Comparison of ENCODE assay signal across 8 cellular contexts in genomic region chr6:25278914-25279747, GRCh38. TPM values are rescaled to one million over a fixed set of nuclear protein-coding genes. Genes with fewer than 3 reads are reported as not detected.
DNase-seq lines count a peak whose midpoint lies in the region; ATAC-seq and TF ChIP-seq lines count a peak whose summit lies in the region.

Gene CARMIL1, plus strand, starts transcription at chr6:25279374. Its CDS starts 422 bp downstream, at chr6:25279796.

- H3K4me1 Mint-ChIP-seq in CD4-positive, alpha-beta T cell (ENCODE audit: low read depth) = peaks cover 47% of the 10 kb centered on the region

- peak within 1 kb of the TSS; percentile 93 for H3K4me2 ChIP-seq in mesenchymal stem cell (ENCODE audit: low read length, poor library complexity, severe bottlenecking)

- POLR2A ChIA-PET in CD4-positive, alpha-beta T cell (lab: Charles Lee) = interaction anchor here (0.6 to 3.2 kb wide), 13 partner anchors 13 to 338 kb away, joined by 3 to 34 read pairs (median 3); no protein-coding TSS in a partner anchor

- H2BK120ac ChIP-seq in mesenchymal stem cell (ENCODE audit: low read depth, low read length) = no peak within 1 kb of the TSS

- peak within 1 kb of the TSS; percentile 93 for H3K9ac ChIP-seq in mesenchymal stem cell (ENCODE audit: low read length)

- H3K27ac ChIP-seq in CD4-positive, alpha-beta T cell (ENCODE audit: low read depth, low read length) = peak within 1 kb of the TSS; percentile 53
- H3K27ac ChIP-seq in effector memory CD4-positive, alpha-beta T cell (ENCODE audit: insufficient read depth, low read length, poor library complexity, severe bottlenecking) = peak within 1 kb of the TSS; percentile 59
- peak within 1 kb of the TSS; percentile 43 for H3K27ac ChIP-seq in mesenchymal stem cell (ENCODE audit: low read length, poor library complexity, severe bottlenecking)

- peaks cover 11% of the 10 kb centered on the region for H3K79me1 ChIP-seq in mesenchymal stem cell (replicated peaks; ENCODE audit: low read length, poor library complexity, severe bottlenecking)

- peaks cover 9% of the 10 kb centered on the region for H3K4me1 ChIP-seq in effector memory CD4-positive, alpha-beta T cell (ENCODE audit: control insufficient read depth, insufficient read depth, low read length, poor library complexity, severe bottlenecking)
- peaks cover 4% of the 10 kb centered on the region for H3K4me1 ChIP-seq in mesenchymal stem cell (ENCODE audit: control insufficient read depth, insufficient read depth, low read depth, low read length)

- H3K14ac ChIP-seq in mesenchymal stem cell (ENCODE audit: low read length in 2 of 2) = peak within 1 kb of the TSS; percentile 64 to 87

- CTCF ChIA-PET in CD4-positive, alpha-beta T cell (lab: Charles Lee) = interaction anchor here (0.7 to 4.5 kb wide), 10 partner anchors 8 to 323 kb away, joined by 3 to 27 read pairs (median 4); no protein-coding TSS in a partner anchor

- peak within 1 kb of the TSS; percentile 97 for H2BK5ac ChIP-seq in mesenchymal stem cell (ENCODE audit: low read depth, low read length, poor library complexity, severe bottlenecking)

- peak; percentile 75 for TF ChIP-seq CTCF in CD4-positive, alpha-beta T cell (IDR thresholded peaks at IDR 0.05)

- H3K9me3 Mint-ChIP-seq in CD4-positive, alpha-beta T cell = no peaks in the 10 kb centered on the region

- peak within 1 kb of the TSS; percentile 89 for H3K4me3 ChIP-seq in effector memory CD4-positive, alpha-beta T cell (ENCODE audit: insufficient read depth, low read depth, low read length, poor library complexity, severe bottlenecking)
- peak within 1 kb of the TSS; percentile 71 to 98 for H3K4me3 ChIP-seq in mesenchymal stem cell (ENCODE audit: insufficient read depth in 1 of 2, low read depth in 1 of 2, low read length in 2 of 2)

- DNase-seq in CD4-positive, alpha-beta T cell = peak; percentile 44 to 72 (median 58)
- DNase-seq in NCI-H774 (lab: John Stamatoyannopoulos, UW) = peak; percentile 82
- DNase-seq in activated CD8-positive, alpha-beta memory T cell treated with anti-CD3 and anti-CD28 coated beads for 24 hours = peak; percentile 87
- peak; percentile 53 to 56 (median 56) for DNase-seq in effector memory CD4-positive, alpha-beta T cell
- DNase-seq in mesenchymal stem cell = peak; percentile 75
- peak; percentile 26 for DNase-seq in stimulated activated CD8-positive, alpha-beta memory T cell treated with anti-CD3 and anti-CD28 coated beads, Interleukin-12 subunit alpha, Interleukin-12 subunit beta, amount 100 ng/mL, for 24 hours (ENCODE audit: extremely low read depth)

- peak within 1 kb of the TSS; percentile 86 for H2AFZ ChIP-seq in mesenchymal stem cell (ENCODE audit: low read depth, low read length)

- intact Hi-C loops in CD4-positive, alpha-beta T cell (cut with DNase I, micrococcal nuclease) = loop anchor here (1.0 to 5.0 kb wide), 3 partner anchors 88 to 211 kb away; no protein-coding TSS in a partner anchor

- H3K18ac ChIP-seq in mesenchymal stem cell (ENCODE audit: low read depth in 1 of 2, low read length in 2 of 2) = peak within 1 kb of the TSS; percentile 74 to 81

- H2BK12ac ChIP-seq in mesenchymal stem cell (ENCODE audit: low read length in 2 of 2) = peak within 1 kb of the TSS in 1 of 2 experiments; percentile 66

- under 1% methylated on average over 51 of the region's 81 CpGs for WGBS in mesenchymal stem cell

- no peaks in the 10 kb centered on the region for H3K36me3 ChIP-seq in effector memory CD4-positive, alpha-beta T cell (ENCODE audit: control insufficient read depth, insufficient read depth, low read length)
- no peaks in the 10 kb centered on the region for H3K36me3 ChIP-seq in mesenchymal stem cell (ENCODE audit: control insufficient read depth in 1 of 2, insufficient read depth in 2 of 2, low read depth in 1 of 2, low read length in 2 of 2)

- peak within 1 kb of the TSS; percentile 93 for H3K4me3 Mint-ChIP-seq in CD4-positive, alpha-beta T cell

- H3K23ac ChIP-seq in mesenchymal stem cell (ENCODE audit: low read length in 2 of 2) = no peak within 1 kb of the TSS

- H4K8ac ChIP-seq in mesenchymal stem cell (ENCODE audit: low read length) = peak within 1 kb of the TSS; percentile 79

- no peaks in the 10 kb centered on the region for H3K27me3 ChIP-seq in CD4-positive, alpha-beta T cell (ENCODE audit: control insufficient read depth, insufficient read depth, low read length)
- no peaks in the 10 kb centered on the region for H3K27me3 ChIP-seq in effector memory CD4-positive, alpha-beta T cell (replicated peaks; ENCODE audit: control insufficient read depth, insufficient read depth, low read length, poor library complexity, severe bottlenecking)
- no peaks in the 10 kb centered on the region for H3K27me3 ChIP-seq in mesenchymal stem cell (ENCODE audit: control insufficient read depth in 1 of 2, insufficient read depth in 1 of 2, low read length in 2 of 2)

- H3K9me3 ChIP-seq in CD4-positive, alpha-beta T cell (ENCODE audit: control insufficient read depth, low read length) = no peaks in the 10 kb centered on the region
- no peaks in the 10 kb centered on the region for H3K9me3 ChIP-seq in effector memory CD4-positive, alpha-beta T cell (ENCODE audit: control insufficient read depth, low read length)
- no peaks in the 10 kb centered on the region for H3K9me3 ChIP-seq in mesenchymal stem cell (ENCODE audit: control insufficient read depth, low read length)

- peak within 1 kb of the TSS in 1 of 2 experiments; percentile 78 for H3K4ac ChIP-seq in mesenchymal stem cell (ENCODE audit: low read depth in 1 of 2, low read length in 2 of 2)

- H3K27ac Mint-ChIP-seq in CD4-positive, alpha-beta T cell = peak within 1 kb of the TSS; percentile 79

- H2BK15ac ChIP-seq in mesenchymal stem cell (ENCODE audit: low read depth, poor library complexity, severe bottlenecking) = peak within 1 kb of the TSS; percentile 21

- peak; percentile 70 for ATAC-seq in CD4-positive, alpha-beta T cell (ENCODE audit: poor library complexity)
- ATAC-seq in GM19395 (IDR thresholded peaks at IDR 0.05; ENCODE audit: unreplicated experiment) (peak; percentile 74), HG03521 (IDR thresholded peaks at IDR 0.05; ENCODE audit: unreplicated experiment) (peak; percentile 72)

- H2AK5ac ChIP-seq in mesenchymal stem cell (ENCODE audit: low read length, severe bottlenecking) = no peak within 1 kb of the TSS

- H4K91ac ChIP-seq in mesenchymal stem cell (ENCODE audit: low read length) = peak within 1 kb of the TSS; percentile 89

- H3K36me3 Mint-ChIP-seq in CD4-positive, alpha-beta T cell (ENCODE audit: low read depth) = no peaks in the 10 kb centered on the region

- H3K27me3 Mint-ChIP-seq in CD4-positive, alpha-beta T cell = peaks cover 1% of the 10 kb centered on the region

RNA-seq across cellular contexts. Expression of gene CARMIL1, which starts in this region (rescaled TPM):
- total RNA-seq in CD4-positive, alpha-beta T cell = 1 to 10 TPM; 3.9 to 4.7 TPM
- 1.4 TPM for polyA plus RNA-seq in mesenchymal stem cell (2013, experiment 1 of 2)
- 1.7 TPM for polyA plus RNA-seq in mesenchymal stem cell (2013, experiment 2 of 2)

Comparison
In these comparisons a context has a peak if more than half of its experiments do, and no peak if none do; other contexts are left out.
1. Peak in every context shown above with its lines: DNase-seq, ATAC-seq, H3K4me3 ChIP-seq and H3K27ac ChIP-seq.
2. DNase-seq: peak in every context shown above with its lines; median percentile 87 in activated CD8-positive, alpha-beta memory T cell treated with anti-CD3 and anti-CD28 coated beads for 24 hours; 82 in NCI-H774; 75 in mesenchymal stem cell; 58 in CD4-positive, alpha-beta T cell; 56 in effector memory CD4-positive, alpha-beta T cell; 26 in stimulated activated CD8-positive, alpha-beta memory T cell treated with anti-CD3 and anti-CD28 coated beads, Interleukin-12 subunit alpha, Interleukin-12 subunit beta, amount 100 ng/mL, for 24 hours.